24 cellular contexts compared by ENCODE assay signal in genomic region chr6:164408868-164409267, GRCh38.
"Had no signal": no experiment of that assay in that cellular context is flagged by ENCODE, and none has a peak within 500 bp of the region (broad histone marks: within the 10 kb centered on the region; RNA-seq: fewer than 3 reads in every experiment).

No MANE protein-coding gene starts in this region.

- H3K4me3 ChIP-seq: breast epithelium, Peyer's patch, SJSA1 had no signal

- H3K9me3 ChIP-seq: breast epithelium, Peyer's patch, SJSA1 had no signal

- H3K9me3 Mint-ChIP-seq: activated naive CD8-positive, alpha-beta T cell treated with anti-CD3 and anti-CD28 coated beads for 36 hours had no signal

- H3K36me3 Mint-ChIP-seq: activated naive CD4-positive, alpha-beta T cell treated with anti-CD3 and anti-CD28 coated beads, Interleukin-2, amount 10 ng/mL, durations not matched to agents 7 days and 5 days; activated naive CD8-positive, alpha-beta T cell treated with anti-CD3 and anti-CD28 coated beads for 36 hours had no signal

- H3K4me1 Mint-ChIP-seq: activated naive CD4-positive, alpha-beta T cell treated with anti-CD3 and anti-CD28 coated beads, Interleukin-2, amount 10 ng/mL, durations not matched to agents 7 days and 5 days; activated naive CD8-positive, alpha-beta T cell treated with anti-CD3 and anti-CD28 coated beads for 36 hours had no signal

- DNase-seq: activated CD4-positive, alpha-beta T cell treated with anti-CD3 and anti-CD28 coated beads for 4 hours; activated CD8-positive, alpha-beta memory T cell treated with anti-CD3 and anti-CD28 coated beads, Interleukin-2, amount 50 U/mL, for 4 hours; activated CD8-positive, alpha-beta T cell treated with anti-CD3 and anti-CD28 coated beads for 36 hours; activated gamma-delta T cell treated with Interleukin-2 at 50 U/mL for 16 hours; activated naive CD4-positive, alpha-beta T cell treated with anti-CD3 and anti-CD28 coated beads, Interleukin-2, amount 10 ng/mL, durations not matched to agents 7 days and 5 days; activated naive CD8-positive, alpha-beta T cell treated with anti-CD3 and anti-CD28 coated beads for 36 hours; activated T-cell treated with anti-CD3 and anti-CD28 coated beads, Interleukin-2, amount 50 U/mL, for 72 hours; IMR-90; Kasumi-1; KBM-7; NCI-H1048; NCI-H146; NCI-H187 treated with DMSO at 0.1 percent for 48 hours; NCI-H510A treated with DMSO at 0.1 percent for 48 hours; Peyer's patch; SHP77; SW 1271 had no signal

- H3K4me3 Mint-ChIP-seq: activated CD8-positive, alpha-beta T cell treated with anti-CD3 and anti-CD28 coated beads for 36 hours; activated naive CD4-positive, alpha-beta T cell treated with anti-CD3 and anti-CD28 coated beads, Interleukin-2, amount 10 ng/mL, durations not matched to agents 7 days and 5 days; activated naive CD8-positive, alpha-beta T cell treated with anti-CD3 and anti-CD28 coated beads for 36 hours; activated T-cell treated with anti-CD3 and anti-CD28 coated beads, Interleukin-2, amount 50 U/mL, for 72 hours; T-helper 1 cell treated with Interleukin-12 subunit alpha and Interleukin-12 subunit beta and Interleukin-4 antibody, amounts not matched to agents 30 μg/mL and 1 μg/mL, for 36 hours had no signal

- H3K27me3 ChIP-seq: breast epithelium, Peyer's patch, SJSA1 had no signal

- H3K27ac Mint-ChIP-seq: activated CD8-positive, alpha-beta T cell treated with anti-CD3 and anti-CD28 coated beads for 36 hours; activated naive CD4-positive, alpha-beta T cell treated with anti-CD3 and anti-CD28 coated beads, Interleukin-2, amount 10 ng/mL, durations not matched to agents 7 days and 5 days; activated naive CD8-positive, alpha-beta T cell treated with anti-CD3 and anti-CD28 coated beads for 36 hours; activated T-cell treated with anti-CD3 and anti-CD28 coated beads, Interleukin-2, amount 50 U/mL, for 72 hours; activated T-helper 2 cell treated with anti-CD3 and anti-CD28 coated beads, Interferon-gamma antibody, Interleukin-2, Interleukin-4, amounts not matched to agents 10 μg/mL and 5 μg/mL and 100 μg/mL, durations not matched to agents 14 hours and 24 hours and 36 hours; T-helper 1 cell treated with Interleukin-12 subunit alpha and Interleukin-12 subunit beta and Interleukin-4 antibody, amounts not matched to agents 30 μg/mL and 1 μg/mL, for 36 hours had no signal

- H3K27ac ChIP-seq: breast epithelium, Peyer's patch, RWPE1, SJSA1 had no signal

- H3K27me3 Mint-ChIP-seq: activated CD8-positive, alpha-beta T cell treated with anti-CD3 and anti-CD28 coated beads for 36 hours; activated naive CD4-positive, alpha-beta T cell treated with anti-CD3 and anti-CD28 coated beads, Interleukin-2, amount 10 ng/mL, durations not matched to agents 7 days and 5 days; activated naive CD8-positive, alpha-beta T cell treated with anti-CD3 and anti-CD28 coated beads for 36 hours had no signal

- ATAC-seq: activated CD4-positive, CD25-positive, alpha-beta regulatory T cell treated with anti-CD3 and anti-CD28 coated beads, Interleukin-2, amount 50 U/mL, for 24 hours; activated CD8-positive, alpha-beta T cell treated with anti-CD3 and anti-CD28 coated beads for 36 hours; activated T-cell treated with anti-CD3 and anti-CD28 coated beads, Interleukin-2, amount 50 U/mL, for 72 hours; SK-N-SH treated with all-trans-retinoic acid at 6 μM for 48 hours had no signal

- H3K4me1 ChIP-seq: breast epithelium, Peyer's patch, SJSA1 had no signal

- H3K36me3 ChIP-seq: breast epithelium, Peyer's patch, SJSA1 had no signal
